In the genomic region with DNA sequence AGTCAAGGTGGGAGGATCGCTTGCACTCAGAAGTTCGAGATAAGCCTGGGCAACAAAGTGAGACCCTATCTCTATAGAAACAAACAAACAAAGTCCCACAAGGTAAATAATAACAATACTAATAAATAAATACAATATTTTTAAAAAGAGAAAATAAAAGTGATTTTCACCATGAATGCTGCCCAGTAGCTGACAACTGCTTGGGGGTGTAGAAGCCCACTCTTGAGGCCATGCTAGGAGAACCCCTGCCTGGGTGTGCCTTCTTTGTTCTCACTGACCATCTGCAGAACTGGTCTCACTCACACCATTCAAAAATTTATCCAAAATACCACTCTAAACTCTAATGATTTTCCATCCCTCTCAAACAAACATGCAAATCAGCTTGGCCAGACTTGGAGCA, we compare ENCODE assay signal across 22 cellular contexts.
"Had no signal": no experiment of that assay in that cellular context is flagged by ENCODE, and none has a peak within 500 bp of the region (broad histone marks: within the 10 kb centered on the region; RNA-seq: fewer than 3 reads in every experiment).

No MANE protein-coding gene starts in this region.

- H2AFZ ChIP-seq: hepatocyte had no signal

- H3K36me3 ChIP-seq: colonic mucosa, esophagus squamous epithelium, heart left ventricle, prostate gland, sigmoid colon, suprapubic skin had no signal

- DNase-seq: colonic mucosa; effector CD8-positive, alpha-beta T cell; endodermal cell; erythroblast; esophagus squamous epithelium; foreskin melanocyte; heart left ventricle; kidney; mucosa of descending colon; naive B cell; right cardiac atrium; sigmoid colon; stimulated activated CD4-positive, alpha-beta T cell treated with anti-CD3 and anti-CD28 coated beads, Interleukin-15, amount 100 ng/mL, for 24 hours; stimulated activated CD4-positive, alpha-beta T cell treated with anti-CD3 and anti-CD28 coated beads, Interleukin-2, amount 100 ng/mL, for 48 hours; stimulated activated naive B cell treated with anti-CD40 and anti-IgM and Interleukin-4, amounts not matched to agents 10 μg/mL and 1 μg/mL and 100 μg/mL, for 72 hours had no signal

- H3K4me2 ChIP-seq: hepatocyte had no signal

- H3K27me3 ChIP-seq: colonic mucosa, esophagus squamous epithelium, hepatocyte, sigmoid colon, suprapubic skin had no signal

- H3K9me3 ChIP-seq: colonic mucosa, esophagus squamous epithelium, heart left ventricle, mucosa of descending colon, prostate gland, sigmoid colon, suprapubic skin had no signal

- H3K79me2 ChIP-seq: hepatocyte had no signal

- ATAC-seq: heart left ventricle; left lobe of liver; mucosa of descending colon; natural killer cell treated with Interleukin-12 subunit alpha and Interleukin-12 subunit beta and Interleukin-15 and Interleukin-18, amount 100 ng/mL, for 72 hours; right cardiac atrium; stimulated activated naive B cell treated with anti-CD40 and anti-IgM and Interleukin-4, amounts not matched to agents 10 μg/mL and 1 μg/mL and 100 μg/mL, for 72 hours had no signal

- H3K27ac ChIP-seq: colonic mucosa, esophagus squamous epithelium, heart left ventricle, hepatocyte, prostate gland, sigmoid colon, suprapubic skin had no signal

- FAIRE-seq: kidney, urothelium cell line had no signal

- H3K4me3 ChIP-seq: colonic mucosa, esophagus squamous epithelium, heart left ventricle, hepatocyte, lung, mucosa of descending colon, prostate gland, sigmoid colon, suprapubic skin had no signal

- H3K4me1 ChIP-seq: colonic mucosa, esophagus squamous epithelium, heart left ventricle, prostate gland, suprapubic skin had no signal
